18 cellular contexts compared by ENCODE assay signal in genomic region chr6:168193816-168194701, GRCh38.
DNase-seq lines count a peak whose midpoint lies in the region; FAIRE-seq and TF ChIP-seq lines count a peak whose summit lies in the region.
"Had no signal": no experiment of that assay in that cellular context is flagged by ENCODE, and none has a peak within 500 bp of the region (broad histone marks: within the 10 kb centered on the region; RNA-seq: fewer than 3 reads in every experiment).

No MANE protein-coding gene starts in this region.

- TF ChIP-seq CTCF in A673 (conservative IDR thresholded peaks at IDR 0.05; ENCODE audit: low read depth, low read length) = no peak
- TF ChIP-seq CTCF in OCI-LY1 (IDR thresholded peaks at IDR 0.05; ENCODE audit: low read length) = 0 out of 2 replicates have a peak, but pooled peaks have one; percentile 15
- TF ChIP-seq CTCF in kidney (IDR thresholded peaks at IDR 0.05; ENCODE audit: borderline replicate concordance, extremely low read depth, insufficient read depth) = no peak
- TF ChIP-seq CTCF in D721Med (IDR thresholded peaks at IDR 0.05; ENCODE audit: insufficient read depth, missing control alignments) = no peak
- TF ChIP-seq CTCF in endothelial cell (IDR thresholded peaks at IDR 0.05; ENCODE audit: unreplicated experiment) = no peak
- no peak for TF ChIP-seq CTCF in GM13976 (IDR thresholded peaks at IDR 0.05; ENCODE audit: borderline replicate concordance, control extremely low read depth, extremely low read depth, insufficient read depth, missing control alignments)

- no peaks in the 10 kb centered on the region for H3K9me2 ChIP-seq in OCI-LY1 (ENCODE audit: low read depth, low read length)

- no peak overlapping the region for H3K4me3 Mint-ChIP-seq in endothelial cell (ENCODE audit: unreplicated experiment)

- H3K9ac ChIP-seq in OCI-LY1 (ENCODE audit: low read length) (no peak overlapping the region), kidney (ENCODE audit: low read length in 2 of 2) (no peak overlapping the region)

- peaks cover 35% of the 10 kb centered on the region for H3K4me1 ChIP-seq in A673 (ENCODE audit: insufficient read depth, low read length, poor library complexity, severe bottlenecking)
- H3K4me1 ChIP-seq in OCI-LY1 (ENCODE audit: insufficient read depth, low read length, severe bottlenecking) = no peaks in the 10 kb centered on the region
- peaks cover 0 to 6% of the 10 kb centered on the region in 2 donors for H3K4me1 ChIP-seq in kidney (ENCODE audit: control insufficient read depth in 1 of 2, insufficient read depth in 1 of 2, low read depth in 1 of 2, low read length in 2 of 2)
- H3K4me1 ChIP-seq: heart left ventricle had no signal

- in situ Hi-C loops in GM13976 (cut with MboI; ENCODE audit: low sequenced_read_pairs, unreplicated experiment) = no loop called here

- no peaks in the 10 kb centered on the region for H3K9me3 Mint-ChIP-seq in endothelial cell (ENCODE audit: unreplicated experiment)
- H3K9me3 Mint-ChIP-seq: activated naive CD4-positive, alpha-beta T cell treated with anti-CD3 and anti-CD28 coated beads, Interleukin-2, amount 50 U/mL, for 72 hours; CD8-positive, alpha-beta memory T cell had no signal

- peak overlapping the region; percentile 64 for H3K27ac ChIP-seq in A673 (ENCODE audit: low read depth, low read length, poor library complexity, severe bottlenecking)
- no peak overlapping the region for H3K27ac ChIP-seq in OCI-LY1 (ENCODE audit: low read depth, low read length, poor library complexity, severe bottlenecking)
- no peak overlapping the region for H3K27ac ChIP-seq in kidney (ENCODE audit: low read depth in 2 of 2, low read length in 2 of 2)
- H3K27ac ChIP-seq: epithelial cell of prostate, heart left ventricle had no signal

- no peaks in the 10 kb centered on the region for H3K36me3 Mint-ChIP-seq in endothelial cell (ENCODE audit: low read depth, unreplicated experiment)
- H3K36me3 Mint-ChIP-seq: activated naive CD4-positive, alpha-beta T cell treated with anti-CD3 and anti-CD28 coated beads, Interleukin-2, amount 50 U/mL, for 72 hours; CD8-positive, alpha-beta memory T cell had no signal

- intact Hi-C loops in A673 (cut with micrococcal nuclease; ENCODE audit: unreplicated experiment) (no loop called here), kidney (cut with DNase I) (no loop called here)

- POLR2A ChIA-PET in A673 (lab: Charles Lee; ENCODE audit: low non-redundant PET) = no interaction called here

- DNase-seq in A673 (ENCODE audit: low spot score) = no peak
- DNase-seq in DMS 273 treated with DMSO at 0.1 percent for 48 hours (lab: John Stamatoyannopoulos, UW) = peak; percentile 0
- peak; percentile 53 for DNase-seq in kidney
- no peak for DNase-seq in D721Med (ENCODE audit: insufficient read length, low spot score)
- no peak for DNase-seq in endothelial cell (ENCODE audit: low spot score)
- no peak for DNase-seq in stimulated activated CD4-positive, alpha-beta T cell treated with anti-CD3 and anti-CD28 coated beads, Interleukin-4, amount 100 ng/mL, for 1 hour
- no peak for DNase-seq in GM13976 (ENCODE audit: low spot score)
- DNase-seq: CD8-positive, alpha-beta memory T cell; central memory CD4-positive, alpha-beta T cell; NCI-H1417 treated with DMSO at 0.1 percent for 48 hours; SIG-M5; substantia nigra had no signal

- FAIRE-seq in kidney (lab: Jason Lieb, UNC) (no peak), D721Med (lab: Jason Lieb, UNC) (no peak)
- FAIRE-seq: TTC549 had no signal

- H3K36me3 ChIP-seq in A673 (ENCODE audit: insufficient read depth, low read length, poor library complexity, severe bottlenecking) (no peaks in the 10 kb centered on the region), OCI-LY1 (ENCODE audit: insufficient read depth, low read length) (no peaks in the 10 kb centered on the region), kidney (ENCODE audit: control insufficient read depth in 1 of 2, insufficient read depth in 2 of 2, low read length in 2 of 2) (no peaks in the 10 kb centered on the region)
- H3K36me3 ChIP-seq: heart left ventricle had no signal

- no peak overlapping the region for H2AFZ ChIP-seq in OCI-LY1 (ENCODE audit: low read length)

- peaks cover 16% of the 10 kb centered on the region for H3K27me3 Mint-ChIP-seq in endothelial cell (ENCODE audit: unreplicated experiment)

- no peak overlapping the region for H3K27ac Mint-ChIP-seq in endothelial cell (ENCODE audit: unreplicated experiment)
- H3K27ac Mint-ChIP-seq: activated naive CD4-positive, alpha-beta T cell treated with anti-CD3 and anti-CD28 coated beads, Interleukin-2, amount 50 U/mL, for 72 hours; CD8-positive, alpha-beta memory T cell had no signal

- H3F3A ChIP-seq in OCI-LY1 (ENCODE audit: insufficient read depth, low read length) = no peaks in the 10 kb centered on the region

- BruUV-seq in A673 (replicated peaks; lab: Mats Ljungman, UMichigan) = no TSS peak

- no peaks in the 10 kb centered on the region for H3K79me2 ChIP-seq in OCI-LY1 (ENCODE audit: insufficient read depth, low read length)

- CTCF ChIA-PET in A673 (lab: Charles Lee) = no interaction called here

- H3K27me3 ChIP-seq in A673 (replicated peaks; ENCODE audit: insufficient read depth, low read depth, low read length, poor library complexity) = no peaks in the 10 kb centered on the region
- H3K27me3 ChIP-seq in OCI-LY1 (ENCODE audit: insufficient read depth, low read length) = no peaks in the 10 kb centered on the region; the same call in 1 of the 2 replicates

- H3K4me3 ChIP-seq in A673 (ENCODE audit: low read depth, low read length, poor library complexity, severe bottlenecking) = no peak overlapping the region
- H3K4me3 ChIP-seq in OCI-LY1 (ENCODE audit: low read depth, low read length, poor library complexity, severe bottlenecking) = no peak overlapping the region
- H3K4me3 ChIP-seq in kidney (ENCODE audit: low read length in 2 of 2) = no peak overlapping the region
- H3K4me3 ChIP-seq: heart left ventricle, lung had no signal

- H3K9me3 ChIP-seq in A673 (ENCODE audit: low read depth, low read length, poor library complexity, severe bottlenecking) (no peaks in the 10 kb centered on the region), OCI-LY1 (ENCODE audit: low read length) (no peaks in the 10 kb centered on the region), kidney (ENCODE audit: control insufficient read depth in 1 of 2, low read length in 2 of 2) (no peaks in the 10 kb centered on the region)
- H3K9me3 ChIP-seq: heart left ventricle had no signal

- H4K20me1 ChIP-seq in OCI-LY1 (ENCODE audit: insufficient read depth, low read length) = no peaks in the 10 kb centered on the region

- H3K4me1 Mint-ChIP-seq in endothelial cell (ENCODE audit: unreplicated experiment) = no peaks in the 10 kb centered on the region
- H3K4me1 Mint-ChIP-seq: CD8-positive, alpha-beta memory T cell had no signal

- H3K4me2 ChIP-seq in OCI-LY1 (ENCODE audit: low read length) = no peak overlapping the region

Comparison
In these comparisons a context has a peak if more than half of its experiments do, and no peak if none do; other contexts are left out.
1. DNase-seq: peak in DMS 273 treated with DMSO at 0.1 percent for 48 hours (single experiment) and kidney (single experiment); none in A673 (single experiment), D721Med (single experiment), endothelial cell (single experiment), stimulated activated CD4-positive, alpha-beta T cell treated with anti-CD3 and anti-CD28 coated beads, Interleukin-4, amount 100 ng/mL, for 1 hour (single experiment) and GM13976 (single experiment).